ENCODE assay signal across 10 cellular contexts in genomic region chr4:39933689-39934590, GRCh38. TPM values are rescaled to one million over a fixed set of nuclear protein-coding genes. Genes with fewer than 3 reads are reported as not detected.
A peak's percentile ranks its signal among the peaks of the same experiment; 100 is the strongest.
DNase-seq lines count a peak whose midpoint lies in the region; ATAC-seq and TF ChIP-seq lines count a peak whose summit lies in the region.
"Had no signal": no experiment of that assay in that cellular context is flagged by ENCODE, and none has a peak within 500 bp of the region (broad histone marks: within the 10 kb centered on the region; RNA-seq: fewer than 3 reads in every experiment).

No MANE protein-coding gene starts in this region.

- H3K4me3 Mint-ChIP-seq in endothelial cell (ENCODE audit: unreplicated experiment), result no peak overlapping the region

- H3K27me3 ChIP-seq in AG04450 (ENCODE audit: control insufficient read depth, insufficient read depth, low read length) (no peaks in the 10 kb centered on the region), right lobe of liver (no peaks in the 10 kb centered on the region), ascending aorta (no peaks in the 10 kb centered on the region)

- intact Hi-C loops in right lobe of liver (cut with DNase I) (no loop called here), ascending aorta (cut with DNase I) (no loop called here)

- peaks cover 3% of the 10 kb centered on the region for H3K27me3 Mint-ChIP-seq in endothelial cell (ENCODE audit: unreplicated experiment)

- POLR2A ChIA-PET in AG04450 (lab: Yijun Ruan, JAX), result interaction anchor here (0.6 to 1.0 kb wide), 3 partner anchors 16 to 191 kb away, joined by 3 to 4 read pairs (median 3); no protein-coding TSS in a partner anchor

- CTCF ChIA-PET in AG04450 (lab: Charles Lee), result interaction anchor here (0.5 to 0.6 kb wide), 2 partner anchors 9 to 460 kb away, joined by 3 to 5 read pairs; no protein-coding TSS in a partner anchor

- WGBS in right lobe of liver (ENCODE audit: insufficient coverage, low coverage, low lambda C conversion rate, missing lambda C conversion rate), result 22% methylated on average over 7 of the region's 7 CpGs

- H3K4me1 ChIP-seq in right lobe of liver (peaks cover 0 to 11% (median 4%) of the 10 kb centered on the region in 4 donors), ascending aorta (peaks cover 3 to 9% of the 10 kb centered on the region in 2 donors)

- H3K4me1 Mint-ChIP-seq in endothelial cell (ENCODE audit: unreplicated experiment), result no peaks in the 10 kb centered on the region

- no peak for TF ChIP-seq POLR2A in right lobe of liver (IDR thresholded peaks at IDR 0.05)

- no peak for TF ChIP-seq CTCF in AG04450 (IDR thresholded peaks at IDR 0.05; ENCODE audit: low read depth, low read length)
- TF ChIP-seq CTCF in right lobe of liver (IDR thresholded peaks at IDR 0.05), result no peak
- TF ChIP-seq CTCF in ascending aorta (IDR thresholded peaks at IDR 0.05), result no peak
- TF ChIP-seq CTCF in endothelial cell (IDR thresholded peaks at IDR 0.05; ENCODE audit: unreplicated experiment), result no peak

- no peak overlapping the region for H3K27ac Mint-ChIP-seq in endothelial cell (ENCODE audit: unreplicated experiment)

- peak; percentile 15 for DNase-seq in AG04450 (ENCODE audit: low read depth, low spot score)
- peak; percentile 41 for DNase-seq in HS-27A (ENCODE audit: low read depth)
- peak; percentile 57 for DNase-seq in astrocyte of the hippocampus (ENCODE audit: low read depth, low spot score)
- DNase-seq in right lobe of liver, result no peak
- DNase-seq in ascending aorta (ENCODE audit: low spot score in 2 of 2), result no peak
- no peak for DNase-seq in endothelial cell (ENCODE audit: low spot score)
- no peak for DNase-seq in NCI-H2029 (lab: John Stamatoyannopoulos, UW)
- DNase-seq: amniotic stem cell, SHP77 treated with DMSO at 0.1 percent for 48 hours had no signal

- peak; percentile 51 to 71 (median 64) for ATAC-seq in right lobe of liver
- no peak for ATAC-seq in HG03571 (IDR thresholded peaks at IDR 0.05; ENCODE audit: unreplicated experiment)

- H3K4me3 ChIP-seq in AG04450 (ENCODE audit: low read depth, low read length), result peak overlapping the region; percentile 15
- no peak overlapping the region for H3K4me3 ChIP-seq in right lobe of liver
- H3K4me3 ChIP-seq in ascending aorta, result peak overlapping the region in 1 of 2 donors; percentile 1

- H3K36me3 ChIP-seq in right lobe of liver (peaks cover 0 to 6% (median 0%) of the 10 kb centered on the region in 4 donors), ascending aorta (peaks cover 0 to 3% of the 10 kb centered on the region in 2 donors)

- H3K9me3 Mint-ChIP-seq in endothelial cell (ENCODE audit: unreplicated experiment), result no peaks in the 10 kb centered on the region

- H3K27ac ChIP-seq in AG04450 (ENCODE audit: low read depth, low read length) (peak overlapping the region; percentile 71), right lobe of liver (peak overlapping the region in 2 of 3 donors; percentile 50 to 67), ascending aorta (peak overlapping the region in 1 of 2 donors; percentile 42)

- H3K36me3 Mint-ChIP-seq in endothelial cell (ENCODE audit: low read depth, unreplicated experiment), result peaks cover 2% of the 10 kb centered on the region

- H3K9me3 ChIP-seq in AG04450 (ENCODE audit: control insufficient read depth, insufficient read depth, low read length) (no peaks in the 10 kb centered on the region), right lobe of liver (no peaks in the 10 kb centered on the region), ascending aorta (no peaks in the 10 kb centered on the region)

RNA-seq across cellular contexts. Expression of gene PDS5A, which starts 43.8 kb away (rescaled TPM):
- 38.2 and 49.5 TPM in 2 replicates for polyA plus RNA-seq in AG04450 (2011; rRNA removed)
- 43.7 and 72.9 TPM in 2 replicates for polyA minus RNA-seq in AG04450 (2011; rRNA and poly(A)+ RNA removed)
- total RNA-seq in right lobe of liver, result 10 to 100 TPM; 28.0 to 45.7 (median 33.2) TPM
- total RNA-seq in ascending aorta, result 52.9 TPM
- total RNA-seq in endothelial cell (ENCODE audit: unreplicated experiment), result 57.1 TPM

Comparison
In these comparisons a context has a peak if more than half of its experiments do, and no peak if none do; other contexts are left out.
1. DNase-seq: peak in AG04450 (single experiment), HS-27A (single experiment) and astrocyte of the hippocampus (single experiment); none in right lobe of liver (0 of 3), ascending aorta (0 of 2), endothelial cell (single experiment) and NCI-H2029 (single experiment).